In the genomic region with DNA sequence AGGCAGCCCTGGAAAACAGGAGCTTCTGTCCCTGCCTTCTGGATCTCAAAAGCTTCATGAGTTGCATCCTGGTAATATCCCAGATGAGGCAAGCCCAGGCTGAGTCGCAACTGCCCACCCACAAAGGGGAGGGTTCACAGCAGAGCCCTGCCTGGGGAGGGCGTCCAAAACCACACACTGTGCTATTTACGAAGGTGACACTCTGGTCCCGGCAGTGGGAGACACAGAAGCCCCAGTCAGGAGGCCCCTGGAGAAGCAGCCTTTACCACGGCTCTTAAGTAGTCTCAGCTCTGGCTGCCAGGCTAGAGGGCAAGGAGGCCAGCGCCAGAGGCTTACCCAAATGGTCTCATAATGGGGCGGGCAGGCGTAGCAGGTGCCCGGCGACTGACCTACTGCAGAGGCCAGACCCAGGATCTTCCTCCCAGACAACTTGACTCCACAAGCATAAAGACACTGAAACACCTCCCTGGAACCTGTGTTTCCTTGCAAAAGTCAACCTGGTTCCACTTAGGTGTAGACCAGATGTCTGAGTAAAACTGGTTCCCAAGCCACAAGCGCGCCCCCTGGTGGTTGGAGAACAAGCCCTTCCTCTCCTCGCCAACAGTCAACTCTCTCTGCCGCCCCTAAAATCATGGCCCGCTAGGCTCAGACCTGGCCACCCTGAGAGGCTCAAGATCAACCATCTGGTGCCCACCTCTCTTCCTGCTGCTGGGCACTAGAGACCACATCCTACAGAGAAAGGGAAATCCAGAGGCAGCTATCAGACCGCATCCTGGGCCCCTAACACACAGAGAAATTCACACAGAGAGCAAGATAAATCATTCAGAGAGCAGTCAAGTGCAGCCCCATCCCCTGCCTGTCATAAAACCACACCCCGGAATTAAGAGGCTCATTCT, we compare ENCODE assay signal across 1 cellular context.
A peak's percentile ranks its signal among the peaks of the same experiment; 100 is the strongest.
TF ChIP-seq lines count a peak whose summit lies in the region.

No MANE protein-coding gene starts in this region.

TF ChIP-seq in K562, 482 proteins besides CTCF, POLR2A, EP300 and RAD21 (continued from another document):
- TF ChIP-seq, protein P1, sequence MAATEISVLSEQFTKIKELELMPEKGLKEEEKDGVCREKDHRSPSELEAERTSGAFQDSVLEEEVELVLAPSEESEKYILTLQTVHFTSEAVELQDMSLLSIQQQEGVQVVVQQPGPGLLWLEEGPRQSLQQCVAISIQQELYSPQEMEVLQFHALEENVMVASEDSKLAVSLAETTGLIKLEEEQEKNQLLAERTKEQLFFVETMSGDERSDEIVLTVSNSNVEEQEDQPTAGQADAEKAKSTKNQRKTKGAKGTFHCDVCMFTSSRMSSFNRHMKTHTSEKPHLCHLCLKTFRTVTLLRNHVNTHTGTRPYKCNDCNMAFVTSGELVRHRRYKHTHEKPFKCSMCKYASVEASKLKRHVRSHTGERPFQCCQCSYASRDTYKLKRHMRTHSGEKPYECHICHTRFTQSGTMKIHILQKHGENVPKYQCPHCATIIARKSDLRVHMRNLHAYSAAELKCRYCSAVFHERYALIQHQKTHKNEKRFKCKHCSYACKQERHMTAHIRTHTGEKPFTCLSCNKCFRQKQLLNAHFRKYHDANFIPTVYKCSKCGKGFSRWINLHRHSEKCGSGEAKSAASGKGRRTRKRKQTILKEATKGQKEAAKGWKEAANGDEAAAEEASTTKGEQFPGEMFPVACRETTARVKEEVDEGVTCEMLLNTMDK (IDR thresholded peaks at IDR 0.05; ENCODE audit: borderline replicate concordance, insufficient read depth, low read depth, low read length, poor library complexity, severe bottlenecking), result peak; percentile 46
- TF ChIP-seq NUFIP1 (IDR thresholded peaks at IDR 0.05; ENCODE audit: partially characterized antibody) (no peak), CEBPB (tag; IDR thresholded peaks at IDR 0.05) (no peak), BHLHE40 (IDR thresholded peaks at IDR 0.05; ENCODE audit: low read length) (no peak), CBFA2T3 (IDR thresholded peaks at IDR 0.05) (peak; percentile 25; the same call in 1 of the 2 replicates), ZKSCAN1 (IDR thresholded peaks at IDR 0.05; ENCODE audit: low read depth, low read length) (no peak), NFYB (IDR thresholded peaks at IDR 0.05; ENCODE audit: extremely low read depth, insufficient read length) (no peak)
- TF ChIP-seq, protein P2, sequence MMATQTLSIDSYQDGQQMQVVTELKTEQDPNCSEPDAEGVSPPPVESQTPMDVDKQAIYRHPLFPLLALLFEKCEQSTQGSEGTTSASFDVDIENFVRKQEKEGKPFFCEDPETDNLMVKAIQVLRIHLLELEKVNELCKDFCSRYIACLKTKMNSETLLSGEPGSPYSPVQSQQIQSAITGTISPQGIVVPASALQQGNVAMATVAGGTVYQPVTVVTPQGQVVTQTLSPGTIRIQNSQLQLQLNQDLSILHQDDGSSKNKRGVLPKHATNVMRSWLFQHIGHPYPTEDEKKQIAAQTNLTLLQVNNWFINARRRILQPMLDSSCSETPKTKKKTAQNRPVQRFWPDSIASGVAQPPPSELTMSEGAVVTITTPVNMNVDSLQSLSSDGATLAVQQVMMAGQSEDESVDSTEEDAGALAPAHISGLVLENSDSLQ (IDR thresholded peaks at IDR 0.05), result peak; percentile 50; the same call in 1 of the 2 replicates
- TF ChIP-seq, protein P3, sequence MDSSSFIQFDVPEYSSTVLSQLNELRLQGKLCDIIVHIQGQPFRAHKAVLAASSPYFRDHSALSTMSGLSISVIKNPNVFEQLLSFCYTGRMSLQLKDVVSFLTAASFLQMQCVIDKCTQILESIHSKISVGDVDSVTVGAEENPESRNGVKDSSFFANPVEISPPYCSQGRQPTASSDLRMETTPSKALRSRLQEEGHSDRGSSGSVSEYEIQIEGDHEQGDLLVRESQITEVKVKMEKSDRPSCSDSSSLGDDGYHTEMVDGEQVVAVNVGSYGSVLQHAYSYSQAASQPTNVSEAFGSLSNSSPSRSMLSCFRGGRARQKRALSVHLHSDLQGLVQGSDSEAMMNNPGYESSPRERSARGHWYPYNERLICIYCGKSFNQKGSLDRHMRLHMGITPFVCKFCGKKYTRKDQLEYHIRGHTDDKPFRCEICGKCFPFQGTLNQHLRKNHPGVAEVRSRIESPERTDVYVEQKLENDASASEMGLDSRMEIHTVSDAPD (CRISPR knock-in tag; IDR thresholded peaks at IDR 0.05), result no peak
TF ChIP-seq in K562: peak in this region for 5.
